ENCODE assay signal across 1 cellular context in genomic region chr5:60699549-60700346, GRCh38.
TF ChIP-seq lines count a peak whose summit lies in the region.

TSS of gene DEPDC1B (minus strand) at chr5:60700166. CDS start at chr5:60700093, 73 bp downstream.

TF ChIP-seq in HepG2, 621 proteins besides CTCF, POLR2A, EP300 and RAD21 (continued from another document and continues in another):
- TF ChIP-seq AHDC1 (CRISPR knock-in tag; IDR thresholded peaks at IDR 0.05; ENCODE audit: borderline replicate concordance): peak; percentile 44; the same call in 1 of the 2 replicates
- TF ChIP-seq ZNF569 (CRISPR knock-in tag; IDR thresholded peaks at IDR 0.05; ENCODE audit: borderline replicate concordance): no peak
- TF ChIP-seq ZNF451 (CRISPR knock-in tag; IDR thresholded peaks at IDR 0.05): no peak; the same call in 1 of the 2 replicates
- no peak for TF ChIP-seq ZNF18 (CRISPR knock-in tag; IDR thresholded peaks at IDR 0.05; ENCODE audit: insufficient replicate concordance)
- TF ChIP-seq ZNF431 (CRISPR knock-in tag; IDR thresholded peaks at IDR 0.05; ENCODE audit: borderline replicate concordance, low read depth): no peak; the same call in 1 of the 2 replicates
- no peak for TF ChIP-seq SSRP1 (CRISPR knock-in tag; IDR thresholded peaks at IDR 0.05)
- peak; percentile 12 to 75; a peak in 1 of 4 replicates for TF ChIP-seq KLF16 (CRISPR knock-in tag; IDR thresholded peaks at IDR 0.05)
- no peak for TF ChIP-seq MLLT10 (CRISPR knock-in tag; IDR thresholded peaks at IDR 0.05)
- no peak for TF ChIP-seq BCLAF1 (IDR thresholded peaks at IDR 0.05)
- peak; percentile 73; the same call in 1 of the 2 replicates for TF ChIP-seq THAP9 (CRISPR knock-in tag; IDR thresholded peaks at IDR 0.05; ENCODE audit: borderline replicate concordance)
- no peak; the same call in 1 of the 2 replicates for TF ChIP-seq HOXA9 (CRISPR knock-in tag; IDR thresholded peaks at IDR 0.05; ENCODE audit: borderline replicate concordance)
- TF ChIP-seq SETDB1 (CRISPR knock-in tag; IDR thresholded peaks at IDR 0.05; ENCODE audit: borderline replicate concordance): no peak
- TF ChIP-seq ZFX (CRISPR knock-in tag; IDR thresholded peaks at IDR 0.05; ENCODE audit: low read depth): peak; percentile 94
- TF ChIP-seq ZFP36L1 (CRISPR knock-in tag; IDR thresholded peaks at IDR 0.05): peak; percentile 96
- TF ChIP-seq ZNF614 (CRISPR knock-in tag; IDR thresholded peaks at IDR 0.05; ENCODE audit: borderline replicate concordance): no peak
- TF ChIP-seq TGIF2 (CRISPR knock-in tag; IDR thresholded peaks at IDR 0.05): peak; percentile 36; the same call in 1 of the 2 replicates
- no peak for TF ChIP-seq SRF (IDR thresholded peaks at IDR 0.05; ENCODE audit: low read depth, low read length)
- peak; percentile 77 for TF ChIP-seq ZNF891 (CRISPR knock-in tag; IDR thresholded peaks at IDR 0.05)
- no peak; the same call in 1 of the 2 replicates for TF ChIP-seq ZNF678 (CRISPR knock-in tag; IDR thresholded peaks at IDR 0.05)
- TF ChIP-seq ZNF501 (CRISPR knock-in tag; IDR thresholded peaks at IDR 0.05): peak; percentile 91
- peak; percentile 87 for TF ChIP-seq MXD4 (CRISPR knock-in tag; IDR thresholded peaks at IDR 0.05)
- TF ChIP-seq RFX3 (CRISPR knock-in tag; IDR thresholded peaks at IDR 0.05): no peak
- TF ChIP-seq TP53 (CRISPR knock-in tag; conservative IDR thresholded peaks at IDR 0.05): peak; percentile 71; the same call in 1 of the 2 replicates
- TF ChIP-seq HNRNPLL (IDR thresholded peaks at IDR 0.05; ENCODE audit: low read depth, low read length, poor library complexity, severe bottlenecking): peak; percentile 94
- no peak for TF ChIP-seq SP1 (IDR thresholded peaks at IDR 0.05)
- TF ChIP-seq SP1 (CRISPR knock-in tag; IDR thresholded peaks at IDR 0.05): 0 out of 2 replicates have a peak, but pooled peaks have one; percentile 16
- no peak for TF ChIP-seq PREB (CRISPR knock-in tag; IDR thresholded peaks at IDR 0.05)
- no peak for TF ChIP-seq ZIK1 (CRISPR knock-in tag; IDR thresholded peaks at IDR 0.05; ENCODE audit: borderline replicate concordance, low read depth)
- TF ChIP-seq ZNF263 (CRISPR knock-in tag; IDR thresholded peaks at IDR 0.05): 0 out of 2 replicates have a peak, but pooled peaks have one; percentile 42
- peak; percentile 79; the same call in 1 of the 2 replicates for TF ChIP-seq GPN1 (CRISPR knock-in tag; IDR thresholded peaks at IDR 0.05; ENCODE audit: borderline replicate concordance)
- no peak for TF ChIP-seq SIX4 (CRISPR knock-in tag; IDR thresholded peaks at IDR 0.05)
- TF ChIP-seq PRMT3 (CRISPR knock-in tag; IDR thresholded peaks at IDR 0.05; ENCODE audit: borderline replicate concordance, low read depth): peak; percentile 52; the same call in 1 of the 2 replicates
- peak; percentile 91 for TF ChIP-seq TOPORS (CRISPR knock-in tag; IDR thresholded peaks at IDR 0.05)
- peak; percentile 96 for TF ChIP-seq ARID4A (CRISPR knock-in tag; IDR thresholded peaks at IDR 0.05; ENCODE audit: borderline replicate concordance)
- peak; percentile 91 for TF ChIP-seq SNAPC5 (CRISPR knock-in tag; IDR thresholded peaks at IDR 0.05; ENCODE audit: borderline replicate concordance)
- no peak for TF ChIP-seq PAF1 (CRISPR knock-in tag; IDR thresholded peaks at IDR 0.05)
- TF ChIP-seq ZFP91 (CRISPR knock-in tag; IDR thresholded peaks at IDR 0.05; ENCODE audit: borderline replicate concordance): peak; percentile 92
- TF ChIP-seq HCFC1 (IDR thresholded peaks at IDR 0.05; ENCODE audit: low read depth, low read length): no peak
- no peak for TF ChIP-seq ZNF7 (CRISPR knock-in tag; IDR thresholded peaks at IDR 0.05)
